9 cellular contexts compared by ENCODE assay signal in genomic region chr6:32126880-32127279, GRCh38.
DNase-seq lines count a peak whose midpoint lies in the region; TF ChIP-seq lines count a peak whose summit lies in the region.
"Had no signal": no experiment of that assay in that cellular context is flagged by ENCODE, and none has a peak within 500 bp of the region (broad histone marks: within the 10 kb centered on the region; RNA-seq: fewer than 3 reads in every experiment).

No MANE protein-coding gene starts in this region.

- H3K27me3 ChIP-seq in GM06990 (replicated peaks; ENCODE audit: control insufficient read depth, insufficient read depth, low read length) (no peaks in the 10 kb centered on the region), WERI-Rb-1 (ENCODE audit: insufficient read depth, low read depth, severe bottlenecking) (no peaks in the 10 kb centered on the region)

- H3K9ac ChIP-seq in SK-N-MC (ENCODE audit: insufficient read length), result peak overlapping the region; percentile 91

- peaks cover 5% of the 10 kb centered on the region for H3K36me3 ChIP-seq in GM06990 (ENCODE audit: control insufficient read depth, insufficient read depth, low read length)
- H3K36me3 ChIP-seq in SK-N-MC (ENCODE audit: insufficient read depth, low read length), result peaks cover 34% of the 10 kb centered on the region
- H3K36me3 ChIP-seq in WERI-Rb-1, result peaks cover 48% of the 10 kb centered on the region

- peak overlapping the region; percentile 99 for H3K4me3 ChIP-seq in GM06990 (replicated peaks; ENCODE audit: low read depth, low read length)
- H3K4me3 ChIP-seq in SK-N-MC, result peak overlapping the region; percentile 99
- peak overlapping the region; percentile 100 for H3K4me3 ChIP-seq in fibroblast of pulmonary artery (replicated peaks; ENCODE audit: low read depth, low read length)
- H3K4me3 ChIP-seq in retinal pigment epithelial cell (ENCODE audit: low read length), result peak overlapping the region; percentile 100
- H3K4me3 ChIP-seq in WERI-Rb-1 (ENCODE audit: low read depth, low read length), result no peak overlapping the region

- DNase-seq in GM06990 (ENCODE audit: extremely low read depth, insufficient read length) (no peak), SK-N-MC (ENCODE audit: low read depth, low spot score) (no peak), fibroblast of pulmonary artery (ENCODE audit: low read depth) (no peak), retinal pigment epithelial cell (ENCODE audit: low read depth) (no peak), NCI-H82 treated with DMSO at 0.1 percent for 48 hours (lab: John Stamatoyannopoulos, UW; ENCODE audit: unreplicated experiment) (no peak), NCI-H774 (lab: John Stamatoyannopoulos, UW) (no peak), NCI-H2227 treated with DMSO at 0.1 percent for 48 hours (lab: John Stamatoyannopoulos, UW) (no peak), WERI-Rb-1 (no peak)
- DNase-seq: stimulated activated CD4-positive, alpha-beta T cell treated with anti-CD3 and anti-CD28 coated beads, Interleukin-2, amount 100 ng/mL, for 48 hours had no signal

- TF ChIP-seq CTCF in GM06990 (IDR thresholded peaks at IDR 0.05; ENCODE audit: insufficient read depth, low read length, poor library complexity, severe bottlenecking), result no peak
- TF ChIP-seq CTCF in fibroblast of pulmonary artery (IDR thresholded peaks at IDR 0.05; ENCODE audit: low read length, missing control alignments), result no peak
- no peak for TF ChIP-seq CTCF in retinal pigment epithelial cell (conservative IDR thresholded peaks at IDR 0.05; ENCODE audit: low read depth, low read length)
- TF ChIP-seq CTCF in WERI-Rb-1 (IDR thresholded peaks at IDR 0.05; ENCODE audit: low read depth, low read length), result no peak

- H3K9me3 ChIP-seq in SK-N-MC (ENCODE audit: low read depth, low read length) (no peaks in the 10 kb centered on the region), WERI-Rb-1 (ENCODE audit: severe bottlenecking) (no peaks in the 10 kb centered on the region)

- H3K27ac ChIP-seq in SK-N-MC, result no peak overlapping the region
- H3K27ac ChIP-seq in WERI-Rb-1, result no peak overlapping the region
